ENCODE assay signal across 14 cellular contexts in genomic region chr10:7610017-7610416, GRCh38. TPM values are rescaled to one million over a fixed set of nuclear protein-coding genes. Genes with fewer than 3 reads are reported as not detected.
"Had no signal": no experiment of that assay in that cellular context is flagged by ENCODE, and none has a peak within 500 bp of the region (broad histone marks: within the 10 kb centered on the region; RNA-seq: fewer than 3 reads in every experiment).

No MANE protein-coding gene starts in this region.

- H3K4me3 Mint-ChIP-seq: activated CD8-positive, alpha-beta memory T cell treated with anti-CD3 and anti-CD28 coated beads, Interleukin-2, amount 10 ng/mL, durations not matched to agents 7 days and 5 days; activated T-cell treated with anti-CD3 and anti-CD28 coated beads, Interleukin-2, amount 50 U/mL, for 4 hours; nephron; stimulated activated naive B cell treated with anti-CD40 and anti-IgM and Interleukin-4, amounts not matched to agents 10 μg/mL and 1 μg/mL and 100 μg/mL, for 72 hours had no signal

- H3K9me3 Mint-ChIP-seq: activated naive CD4-positive, alpha-beta T cell treated with anti-CD3 and anti-CD28 coated beads, Interleukin-2, amount 50 U/mL, for 72 hours; activated T-cell treated with anti-CD3 and anti-CD28 coated beads, Interleukin-2, amount 50 U/mL, for 4 hours; nephron; stimulated activated naive B cell treated with anti-CD40 and anti-IgM and Interleukin-4, amounts not matched to agents 10 μg/mL and 1 μg/mL and 100 μg/mL, for 72 hours had no signal

- H3K27ac Mint-ChIP-seq: activated CD8-positive, alpha-beta memory T cell treated with anti-CD3 and anti-CD28 coated beads, Interleukin-2, amount 10 ng/mL, durations not matched to agents 7 days and 5 days; stimulated activated naive B cell treated with anti-CD40 and anti-IgM and Interleukin-4, amounts not matched to agents 10 μg/mL and 1 μg/mL and 100 μg/mL, for 72 hours had no signal

- DNase-seq: activated CD4-positive, alpha-beta T cell treated with anti-CD3 and anti-CD28 coated beads for 1 hour; activated CD4-positive, alpha-beta T cell treated with anti-CD3 and anti-CD28 coated beads, Interleukin-2, amount 50 U/mL, for 48 hours; activated CD8-positive, alpha-beta memory T cell treated with anti-CD3 and anti-CD28 coated beads, Interleukin-2, amount 10 ng/mL, durations not matched to agents 7 days and 5 days; activated effector memory CD4-positive, alpha-beta T cell treated with anti-CD3 and anti-CD28 coated beads, Interleukin-2, amount 50 U/mL, for 16 hours; activated T-cell treated with anti-CD3 and anti-CD28 coated beads, Interleukin-2, amount 50 U/mL, for 4 hours; effector CD8-positive, alpha-beta T cell; occipital lobe; stimulated activated naive B cell treated with anti-CD40 and anti-IgM and Interleukin-4, amounts not matched to agents 10 μg/mL and 1 μg/mL and 100 μg/mL, for 72 hours; T1000; upper lobe of left lung had no signal

- H3K36me3 Mint-ChIP-seq: activated CD8-positive, alpha-beta memory T cell treated with anti-CD3 and anti-CD28 coated beads, Interleukin-2, amount 10 ng/mL, durations not matched to agents 7 days and 5 days; activated naive CD4-positive, alpha-beta T cell treated with anti-CD3 and anti-CD28 coated beads, Interleukin-2, amount 50 U/mL, for 72 hours; stimulated activated naive B cell treated with anti-CD40 and anti-IgM and Interleukin-4, amounts not matched to agents 10 μg/mL and 1 μg/mL and 100 μg/mL, for 72 hours had no signal

- H3K4me1 ChIP-seq: prostate gland had no signal

- H3K27ac ChIP-seq: prostate gland, upper lobe of left lung had no signal

- H3K4me3 ChIP-seq: prostate gland, skin epidermis, upper lobe of left lung had no signal

- H3K27me3 Mint-ChIP-seq: stimulated activated naive B cell treated with anti-CD40 and anti-IgM and Interleukin-4, amounts not matched to agents 10 μg/mL and 1 μg/mL and 100 μg/mL, for 72 hours had no signal

- H3K4me1 Mint-ChIP-seq: activated CD8-positive, alpha-beta memory T cell treated with anti-CD3 and anti-CD28 coated beads, Interleukin-2, amount 10 ng/mL, durations not matched to agents 7 days and 5 days; stimulated activated naive B cell treated with anti-CD40 and anti-IgM and Interleukin-4, amounts not matched to agents 10 μg/mL and 1 μg/mL and 100 μg/mL, for 72 hours had no signal

- H3K27me3 ChIP-seq: upper lobe of left lung had no signal

- H3K36me3 ChIP-seq: prostate gland, upper lobe of left lung had no signal

- ATAC-seq: activated CD8-positive, alpha-beta memory T cell treated with anti-CD3 and anti-CD28 coated beads, Interleukin-2, amount 10 ng/mL, durations not matched to agents 7 days and 5 days; activated naive CD4-positive, alpha-beta T cell treated with anti-CD3 and anti-CD28 coated beads, Interleukin-2, amount 50 U/mL, for 72 hours; activated T-cell treated with anti-CD3 and anti-CD28 coated beads, Interleukin-2, amount 50 U/mL, for 4 hours; stimulated activated naive B cell treated with anti-CD40 and anti-IgM and Interleukin-4, amounts not matched to agents 10 μg/mL and 1 μg/mL and 100 μg/mL, for 72 hours had no signal

- H3K9me3 ChIP-seq: prostate gland, upper lobe of left lung had no signal

RNA-seq across cellular contexts. Expression of gene ITIH5, which starts 56.7 kb away (rescaled TPM):
- total RNA-seq: activated CD8-positive, alpha-beta memory T cell treated with anti-CD3 and anti-CD28 coated beads, Interleukin-2, amount 10 ng/mL, durations not matched to agents 7 days and 5 days; activated T-cell treated with anti-CD3 and anti-CD28 coated beads, Interleukin-2, amount 50 U/mL, for 4 hours had no signal
